In genomic region chr12:125657681-125658080, GRCh38 we compare ENCODE assay signal across 27 cellular contexts.
"Had no signal": no experiment of that assay in that cellular context is flagged by ENCODE, and none has a peak within 500 bp of the region (broad histone marks: within the 10 kb centered on the region; RNA-seq: fewer than 3 reads in every experiment).

No MANE protein-coding gene starts in this region.

- H3K27me3 Mint-ChIP-seq: stimulated activated memory B cell treated with anti-CD40 and anti-IgM and Interleukin-4, amounts not matched to agents 10 μg/mL and 1 μg/mL and 100 μg/mL, for 72 hours; stimulated activated naive B cell treated with anti-CD40 and anti-IgM and Interleukin-4, amounts not matched to agents 10 μg/mL and 1 μg/mL and 100 μg/mL, for 72 hours; stimulated activated naive CD8-positive, alpha-beta T cell treated with anti-CD3 and anti-CD28 coated beads, Interleukin-15, amount 100 ng/mL, for 72 hours; stimulated activated naive CD8-positive, alpha-beta T cell treated with anti-CD3 and anti-CD28 coated beads, Interleukin-15, Interleukin-2, amounts not matched to agents 100 ng/mL and 50 ng/mL, for 24 hours; type B pancreatic cell had no signal

- H3K4me1 ChIP-seq: stomach, suprapubic skin, testis, tibial artery, tibial nerve, transverse colon, upper lobe of left lung, upper lobe of right lung, uterus, vagina had no signal

- H3K36me3 Mint-ChIP-seq: stimulated activated effector memory CD8-positive, alpha-beta T cell treated with anti-CD3 and anti-CD28 coated beads, Interleukin-12 subunit alpha, Interleukin-12 subunit beta, amount 100 ng/mL, for 72 hours; stimulated activated memory B cell treated with anti-CD40 and anti-IgM and Interleukin-4, amounts not matched to agents 10 μg/mL and 1 μg/mL and 100 μg/mL, for 72 hours; stimulated activated naive B cell treated with anti-CD40 and anti-IgM and Interleukin-4, amounts not matched to agents 10 μg/mL and 1 μg/mL and 100 μg/mL, for 72 hours; type B pancreatic cell had no signal

- H3K4me3 Mint-ChIP-seq: stimulated activated effector memory CD8-positive, alpha-beta T cell treated with anti-CD3 and anti-CD28 coated beads, Interleukin-12 subunit alpha, Interleukin-12 subunit beta, amount 100 ng/mL, for 72 hours; stimulated activated memory B cell treated with anti-CD40 and anti-IgM and Interleukin-4, amounts not matched to agents 10 μg/mL and 1 μg/mL and 100 μg/mL, for 72 hours; stimulated activated naive B cell treated with anti-CD40 and anti-IgM and Interleukin-4, amounts not matched to agents 10 μg/mL and 1 μg/mL and 100 μg/mL, for 72 hours; stimulated activated naive CD8-positive, alpha-beta T cell treated with anti-CD3 and anti-CD28 coated beads, Interleukin-15, amount 100 ng/mL, for 72 hours; stimulated activated naive CD8-positive, alpha-beta T cell treated with anti-CD3 and anti-CD28 coated beads, Interleukin-15, Interleukin-2, amounts not matched to agents 100 ng/mL and 50 ng/mL, for 24 hours; type B pancreatic cell had no signal

- H3K27ac Mint-ChIP-seq: stimulated activated effector memory CD8-positive, alpha-beta T cell treated with anti-CD3 and anti-CD28 coated beads, Interleukin-12 subunit alpha, Interleukin-12 subunit beta, amount 100 ng/mL, for 72 hours; stimulated activated memory B cell treated with anti-CD40 and anti-IgM and Interleukin-4, amounts not matched to agents 10 μg/mL and 1 μg/mL and 100 μg/mL, for 72 hours; stimulated activated naive B cell treated with anti-CD40 and anti-IgM and Interleukin-4, amounts not matched to agents 10 μg/mL and 1 μg/mL and 100 μg/mL, for 72 hours; stimulated activated naive CD8-positive, alpha-beta T cell treated with anti-CD3 and anti-CD28 coated beads, Interleukin-15, amount 100 ng/mL, for 72 hours; stimulated activated naive CD8-positive, alpha-beta T cell treated with anti-CD3 and anti-CD28 coated beads, Interleukin-15, Interleukin-2, amounts not matched to agents 100 ng/mL and 50 ng/mL, for 24 hours; type B pancreatic cell had no signal

- H3K27me3 ChIP-seq: stomach, suprapubic skin, testis, tibial artery, tibial nerve, transverse colon, upper lobe of left lung, upper lobe of right lung, uterus, vagina had no signal

- ATAC-seq: stimulated activated effector memory CD8-positive, alpha-beta T cell treated with anti-CD3 and anti-CD28 coated beads, Interleukin-12 subunit alpha, Interleukin-12 subunit beta, amount 100 ng/mL, for 72 hours; stimulated activated memory B cell treated with anti-CD40 and anti-IgM and Interleukin-4, amounts not matched to agents 10 μg/mL and 1 μg/mL and 100 μg/mL, for 72 hours; stimulated activated naive B cell treated with anti-CD40 and anti-IgM and Interleukin-4, amounts not matched to agents 10 μg/mL and 1 μg/mL and 100 μg/mL, for 72 hours; stimulated activated naive CD8-positive, alpha-beta T cell treated with anti-CD3 and anti-CD28 coated beads, Interleukin-15, amount 100 ng/mL, for 72 hours; stimulated activated naive CD8-positive, alpha-beta T cell treated with anti-CD3 and anti-CD28 coated beads, Interleukin-15, Interleukin-2, amounts not matched to agents 100 U/mL and 50 U/mL, for 24 hours; upper lobe of right lung had no signal

- H3K36me3 ChIP-seq: stomach, suprapubic skin, thoracic aorta, tibial artery, transverse colon, upper lobe of left lung, upper lobe of right lung, uterus, vagina had no signal

- H3K4me1 Mint-ChIP-seq: stimulated activated effector memory CD8-positive, alpha-beta T cell treated with anti-CD3 and anti-CD28 coated beads, Interleukin-12 subunit alpha, Interleukin-12 subunit beta, amount 100 ng/mL, for 72 hours; stimulated activated memory B cell treated with anti-CD40 and anti-IgM and Interleukin-4, amounts not matched to agents 10 μg/mL and 1 μg/mL and 100 μg/mL, for 72 hours; stimulated activated naive B cell treated with anti-CD40 and anti-IgM and Interleukin-4, amounts not matched to agents 10 μg/mL and 1 μg/mL and 100 μg/mL, for 72 hours; stimulated activated naive CD8-positive, alpha-beta T cell treated with anti-CD3 and anti-CD28 coated beads, Interleukin-15, amount 100 ng/mL, for 72 hours had no signal

- H3K27ac ChIP-seq: stomach, suprapubic skin, testis, thoracic aorta, tibial artery, tibial nerve, transverse colon, upper lobe of left lung, upper lobe of right lung, uterus, vagina had no signal

- H3K9me3 ChIP-seq: stomach, suprapubic skin, testis, thoracic aorta, tibial artery, tibial nerve, transverse colon, upper lobe of left lung, upper lobe of right lung, uterus, vagina had no signal

- DNase-seq: stimulated activated CD4-positive, alpha-beta T cell treated with anti-CD3 and anti-CD28 coated beads, Interleukin-2, amount 100 ng/mL, for 48 hours; stimulated activated CD4-positive, alpha-beta T cell treated with anti-CD3 and anti-CD28 coated beads, Interleukin-4, amount 100 ng/mL, for 1 hour; stimulated activated CD4-positive, alpha-beta T cell treated with anti-CD3 and anti-CD28 coated beads, Interleukin-4, amount 100 ng/mL, for 24 hours; stimulated activated CD4-positive, alpha-beta T cell treated with anti-CD3 and anti-CD28 coated beads, Interleukin-4, amount 100 ng/mL, for 4 hours; stimulated activated CD8-positive, alpha-beta memory T cell treated with anti-CD3 and anti-CD28 coated beads, Interleukin-4, amount 100 ng/mL, for 48 hours; stimulated activated naive B cell treated with anti-CD40 and anti-IgM and Interleukin-4, amounts not matched to agents 10 μg/mL and 1 μg/mL and 100 μg/mL, for 72 hours; stimulated activated naive CD4-positive, alpha-beta T cell; stimulated activated naive CD4-positive, alpha-beta T cell treated with Interleukin-2 at 50 U/mL for 16 hours; stimulated activated naive CD8-positive, alpha-beta T cell treated with anti-CD3 and anti-CD28 coated beads, Interleukin-15, amount 100 ng/mL, for 72 hours; stimulated activated naive CD8-positive, alpha-beta T cell treated with anti-CD3 and anti-CD28 coated beads, Interleukin-15, Interleukin-2, amounts not matched to agents 100 U/mL and 50 U/mL, for 24 hours; stomach; substantia nigra; testis; tibial artery; transverse colon; trophoblast cell; upper lobe of left lung; upper lobe of right lung; uterus had no signal

- H3K9me3 Mint-ChIP-seq: stimulated activated memory B cell treated with anti-CD40 and anti-IgM and Interleukin-4, amounts not matched to agents 10 μg/mL and 1 μg/mL and 100 μg/mL, for 72 hours; stimulated activated naive CD8-positive, alpha-beta T cell treated with anti-CD3 and anti-CD28 coated beads, Interleukin-15, amount 100 ng/mL, for 72 hours had no signal

- H3K4me3 ChIP-seq: stomach, suprapubic skin, testis, thoracic aorta, tibial artery, tibial nerve, transverse colon, upper lobe of left lung, upper lobe of right lung, uterus, vagina had no signal
